ENCODE assay signal across 27 cellular contexts in the genomic region with DNA sequence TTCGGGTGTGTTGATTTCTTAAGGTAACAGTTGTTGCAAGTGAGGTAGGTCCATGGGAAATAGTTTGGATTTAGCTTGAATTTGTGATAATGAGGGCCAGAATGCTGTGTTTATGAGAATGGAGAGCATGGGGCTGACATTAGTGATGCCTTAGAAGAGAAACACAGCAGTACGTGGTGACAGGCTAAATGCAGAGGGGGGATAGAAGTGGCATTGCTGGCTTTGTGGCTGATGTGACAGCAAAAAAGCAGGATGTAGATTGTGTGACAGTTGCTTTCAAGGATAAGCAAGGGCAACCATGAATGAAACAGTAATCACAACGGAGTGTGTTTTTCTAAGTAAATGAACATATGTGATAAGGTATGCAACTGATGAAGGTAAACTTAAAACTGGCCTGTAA.
"Had no signal": no experiment of that assay in that cellular context is flagged by ENCODE, and none has a peak within 500 bp of the region (broad histone marks: within the 10 kb centered on the region; RNA-seq: fewer than 3 reads in every experiment).

No MANE protein-coding gene starts in this region.

- H3K4me1 ChIP-seq: colonic mucosa, esophagus squamous epithelium, left lung, lower lobe of right lung had no signal

- H3K9me3 Mint-ChIP-seq: effector memory CD8-positive, alpha-beta T cell; endodermal cell had no signal

- H3K27ac Mint-ChIP-seq: dendritic cell treated with granulocyte-macrophage colony-stimulating factor and Interleukin-4, amounts not matched to agents 40 ng/mL and 50 ng/mL, for 4 days; effector memory CD8-positive, alpha-beta T cell; endodermal cell; mesothelial cell of epicardium had no signal

- H3K9me3 ChIP-seq: colonic mucosa, esophagus squamous epithelium, gastrocnemius medialis, left lung, lower lobe of right lung, mucosa of descending colon had no signal

- H3K4me3 ChIP-seq: colonic mucosa, esophagus squamous epithelium, gastrocnemius medialis, heart right ventricle, left lung, lower lobe of right lung, mucosa of descending colon had no signal

- H3K36me3 Mint-ChIP-seq: mesothelial cell of epicardium had no signal

- H3K4me3 Mint-ChIP-seq: dendritic cell treated with granulocyte-macrophage colony-stimulating factor and Interleukin-4, amounts not matched to agents 40 ng/mL and 50 ng/mL, for 4 days; effector memory CD8-positive, alpha-beta T cell; endodermal cell; mesothelial cell of epicardium had no signal

- DNase-seq: colonic mucosa; cortex of kidney; effector CD8-positive, alpha-beta T cell; effector memory CD8-positive, alpha-beta T cell; endodermal cell; erythroblast; esophagus squamous epithelium; foreskin fibroblast; foreskin melanocyte; gastrocnemius medialis; glutamatergic neuron; head of caudate nucleus; heart right ventricle; hippocampal formation; left cardiac atrium; left lung; left ventricle myocardium superior; lower lobe of right lung; mesenchymal stem cell; mucosa of descending colon had no signal

- H3K27me3 ChIP-seq: colonic mucosa, esophagus squamous epithelium, gastrocnemius medialis, heart right ventricle, left lung had no signal

- H3K4me1 Mint-ChIP-seq: endodermal cell, mesothelial cell of epicardium had no signal

- H3K36me3 ChIP-seq: colonic mucosa, esophagus squamous epithelium, gastrocnemius medialis, heart right ventricle, left lung, lower lobe of right lung had no signal

- ATAC-seq: effector memory CD8-positive, alpha-beta T cell; esophagus mucosa; gastrocnemius medialis; heart right ventricle; left cardiac atrium; left lung; left ventricle myocardium superior; lower lobe of right lung; mucosa of descending colon had no signal

- FAIRE-seq: endometrium, islet of Langerhans, keratinocyte had no signal

- H3K27ac ChIP-seq: colonic mucosa, epithelial cell of prostate, esophagus squamous epithelium, gastrocnemius medialis, heart right ventricle, left lung, lower lobe of right lung had no signal

- H3K27me3 Mint-ChIP-seq: dendritic cell treated with granulocyte-macrophage colony-stimulating factor and Interleukin-4, amounts not matched to agents 40 ng/mL and 50 ng/mL, for 4 days; effector memory CD8-positive, alpha-beta T cell had no signal
